8 cellular contexts compared by ENCODE assay signal in the genomic region with DNA sequence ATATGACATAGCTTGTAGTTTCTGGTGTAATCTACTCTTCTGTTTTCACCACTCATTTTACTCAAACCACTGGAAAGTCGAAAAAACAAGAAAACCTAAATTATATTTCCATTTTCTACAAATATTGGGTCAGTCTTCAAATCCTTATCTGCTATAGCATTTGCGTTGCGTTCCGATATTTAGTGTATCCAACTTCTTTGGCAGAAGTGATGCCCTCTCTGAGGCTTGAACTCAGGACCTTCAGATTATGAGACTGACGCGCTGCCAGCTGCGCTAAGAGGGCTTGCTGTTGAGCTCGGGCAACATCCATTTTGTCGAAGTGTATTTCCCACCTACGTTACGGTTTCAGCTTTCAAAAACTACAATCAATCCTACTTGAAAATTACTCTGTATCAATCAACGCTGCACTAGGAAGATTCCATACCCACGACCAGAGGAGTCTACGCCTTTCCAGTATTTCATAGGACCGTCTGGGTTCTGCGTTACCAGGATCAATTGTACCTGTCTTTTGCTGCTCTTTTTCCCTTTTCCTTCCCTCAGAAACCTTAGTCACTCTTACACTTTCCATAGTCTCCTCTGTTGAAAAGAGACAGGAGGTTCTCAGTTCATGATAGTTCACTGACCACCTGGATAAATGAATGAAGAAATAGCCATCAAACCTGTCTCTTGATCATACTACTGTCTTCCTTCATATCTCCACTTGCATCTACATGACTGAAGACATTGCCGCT.
DNase-seq lines count a peak whose midpoint lies in the region; ATAC-seq, FAIRE-seq and TF ChIP-seq lines count a peak whose summit lies in the region.
"Not testable (repeated sequence)": the region's sequence is repeated elsewhere in the genome, so short reads cannot be mapped to it uniquely, and the experiment has no call there.

No MANE protein-coding gene starts in this region.

- H2BK15ac ChIP-seq in IMR-90 (ENCODE audit: low read depth, low read length): not testable (repeated sequence)

- H3K79me2 ChIP-seq in GM23338 (replicated peaks; ENCODE audit: insufficient read depth); HCT116 (ENCODE audit: insufficient read depth, low read length); K562 (ENCODE audit: control insufficient read depth, insufficient read depth, low read length): not testable (repeated sequence)

- in situ Hi-C loops in IMR-90 (cut with MboI; ENCODE audit: low sequenced_read_pairs); Panc1 (cut with HindIII; ENCODE audit: low pct_unique_long_range_greater_than_20kb, low sequenced_read_pairs); K562 (cut with MboI): not testable (repeated sequence)

- H4K91ac ChIP-seq in IMR-90 (ENCODE audit: insufficient read depth, low read depth, low read length): not testable (repeated sequence)

- not testable (repeated sequence) for H3K79me1 ChIP-seq in IMR-90 (ENCODE audit: low read depth in 1 of 2, low read length in 2 of 2)

- not testable (repeated sequence) for H4K8ac ChIP-seq in IMR-90 (ENCODE audit: low read depth in 2 of 2, low read length in 2 of 2)

- not testable (repeated sequence) for H3K9ac ChIP-seq in HCT116 (ENCODE audit: low read length); IMR-90 (ENCODE audit: low read depth, low read length); K562 (ENCODE audit: insufficient read depth in 1 of 2, low read depth in 2 of 2, low read length in 2 of 2)

- not testable (repeated sequence) for H2AFZ ChIP-seq in GM23338; HCT116 (ENCODE audit: low read depth, low read length, poor library complexity, severe bottlenecking); IMR-90 (replicated peaks; ENCODE audit: low read length, poor library complexity); K562 (ENCODE audit: low read depth, low read length)

- not testable (repeated sequence) for TF ChIP-seq CTCF in GM23338 (conservative IDR thresholded peaks at IDR 0.05; ENCODE audit: low read depth in 2 of 2); HCT116 (IDR thresholded peaks at IDR 0.05 in 2 of 3, conservative IDR thresholded peaks at IDR 0.05 in 1 of 3; ENCODE audit: borderline replicate concordance in 1 of 3, insufficient read depth in 1 of 3, low read depth in 2 of 3, low read length in 2 of 3); IMR-90 (conservative IDR thresholded peaks at IDR 0.05; ENCODE audit: low read depth, low read length); Panc1 (IDR thresholded peaks at IDR 0.05); WTC11 (IDR thresholded peaks at IDR 0.05); K562 (IDR thresholded peaks at IDR 0.05 in 2 of 3, conservative IDR thresholded peaks at IDR 0.05 in 1 of 3; ENCODE audit: insufficient read depth in 2 of 3, low read depth in 1 of 3, low read length in 3 of 3); foreskin keratinocyte (conservative IDR thresholded peaks at IDR 0.05)

- BruUV-seq in HCT116 (replicated peaks; lab: Mats Ljungman, UMichigan); IMR-90 (replicated peaks; lab: Mats Ljungman, UMichigan); Panc1 (replicated peaks; lab: Mats Ljungman, UMichigan); K562 (replicated peaks; lab: Mats Ljungman, UMichigan): not testable (repeated sequence)

- not testable (repeated sequence) for H3K4me2 ChIP-seq in GM23338; HCT116 (ENCODE audit: low read length); IMR-90 (ENCODE audit: low read depth, low read length); K562 (ENCODE audit: insufficient read depth, low read length)

- H4K20me1 ChIP-seq in GM23338 (replicated peaks; ENCODE audit: insufficient read depth); HCT116 (ENCODE audit: insufficient read depth); IMR-90 (ENCODE audit: insufficient read depth, low read length); K562 (replicated peaks; ENCODE audit: control insufficient read depth, insufficient read depth, low read length): not testable (repeated sequence)

- RAD21 ChIA-PET in HCT116 (lab: Charles Lee; ENCODE audit: low non-redundant PET in 1 of 2, low total read pairs in 2 of 2, uncharacterized antibody in 2 of 2, unreplicated experiment in 2 of 2): not testable (repeated sequence)

- TF ChIP-seq POLR2A in HCT116 (IDR thresholded peaks at IDR 0.05; ENCODE audit: borderline replicate concordance, extremely low read depth, insufficient read depth, insufficient read length); IMR-90 (IDR thresholded peaks at IDR 0.05; ENCODE audit: low read depth, low read length); K562 (conservative IDR thresholded peaks at IDR 0.05): not testable (repeated sequence)

- H3K9me2 ChIP-seq in GM23338 (ENCODE audit: insufficient read depth); HCT116 (ENCODE audit: insufficient read depth): not testable (repeated sequence)

- H2BK20ac ChIP-seq in IMR-90 (ENCODE audit: low read depth, low read length): not testable (repeated sequence)

- DNase-seq in GM23338 (ENCODE audit: low spot score); HCT116 (ENCODE audit: low read depth, low spot score); IMR-90; Panc1 (ENCODE audit: low read depth, low spot score); WTC11 (ENCODE audit: low spot score); activated naive CD8-positive, alpha-beta T cell treated with anti-CD3 and anti-CD28 coated beads, Interleukin-2, amount 50 U/mL, for 24 hours; K562 (ENCODE audit: extremely low read depth in 1 of 4, low spot score in 3 of 4); foreskin keratinocyte: not testable (repeated sequence)

- intact Hi-C loops in HCT116 (cut with micrococcal nuclease); IMR-90 (cut with micrococcal nuclease); Panc1 (cut with micrococcal nuclease; ENCODE audit: unreplicated experiment); K562 (cut with micrococcal nuclease): not testable (repeated sequence)

- TF ChIP-seq EP300 in K562 (IDR thresholded peaks at IDR 0.05; ENCODE audit: low read length): not testable (repeated sequence)

- H3K9me1 ChIP-seq in IMR-90 (ENCODE audit: insufficient read depth, low read length); K562 (ENCODE audit: control insufficient read depth, insufficient read depth, low read length): not testable (repeated sequence)

- H3K27ac Mint-ChIP-seq in GM23338; WTC11; activated naive CD8-positive, alpha-beta T cell treated with anti-CD3 and anti-CD28 coated beads, Interleukin-2, amount 50 U/mL, for 24 hours: not testable (repeated sequence)

- H3K27me3 Mint-ChIP-seq in GM23338 (ENCODE audit: insufficient read depth, low read depth, poor library complexity); WTC11 (ENCODE audit: low read depth); activated naive CD8-positive, alpha-beta T cell treated with anti-CD3 and anti-CD28 coated beads, Interleukin-2, amount 50 U/mL, for 24 hours: not testable (repeated sequence)

- no CpG with 5 or more reads among the region's 17 CpGs for WGBS in IMR-90 (ENCODE audit: extremely low coverage in 2 of 2, insufficient read length in 1 of 2), 2 experiments
- WGBS in K562 (ENCODE audit: insufficient coverage, low coverage, missing lambda C conversion rate): no CpG with 5 or more reads among the region's 17 CpGs

- not testable (repeated sequence) for H3K27ac ChIP-seq in GM23338 (ENCODE audit: low read depth); HCT116 (ENCODE audit: low read depth, low read length); IMR-90 (ENCODE audit: insufficient read depth, low read length); Panc1 (ENCODE audit: low read length); K562 (ENCODE audit: extremely low read depth, low read depth, low read length); foreskin keratinocyte

- H3F3A ChIP-seq in GM23338 (replicated peaks; ENCODE audit: low read depth): not testable (repeated sequence)

- not testable (repeated sequence) for H3K9me3 ChIP-seq in HCT116 (ENCODE audit: control insufficient read depth in 1 of 2, insufficient read depth in 1 of 2, low read depth in 1 of 2, low read length in 2 of 2); IMR-90 (ENCODE audit: control insufficient read depth, insufficient read depth, low read length); Panc1 (ENCODE audit: control insufficient read depth, insufficient read depth, low read depth, low read length); K562 (replicated peaks; ENCODE audit: control insufficient read depth, insufficient read depth, low read depth, low read length)

- ATAC-seq in GM23338 (peak; percentile 79), HCT116 (peak; percentile 73), IMR-90 (ENCODE audit: low read depth) (peak; percentile 63), Panc1 (peak; percentile 87), WTC11 (peak; percentile 76), K562 (peak; percentile 82), foreskin keratinocyte (peak; percentile 67)
- ATAC-seq in activated naive CD8-positive, alpha-beta T cell treated with anti-CD3 and anti-CD28 coated beads, Interleukin-2, amount 50 U/mL, for 24 hours: peak; percentile 15

- H3K14ac ChIP-seq in IMR-90 (replicated peaks; ENCODE audit: low read depth, low read length): not testable (repeated sequence)

- H3K4me3 Mint-ChIP-seq in GM23338; WTC11; activated naive CD8-positive, alpha-beta T cell treated with anti-CD3 and anti-CD28 coated beads, Interleukin-2, amount 50 U/mL, for 24 hours: not testable (repeated sequence)

- H3K36me3 Mint-ChIP-seq in GM23338 (ENCODE audit: low read depth); WTC11; activated naive CD8-positive, alpha-beta T cell treated with anti-CD3 and anti-CD28 coated beads, Interleukin-2, amount 50 U/mL, for 24 hours (ENCODE audit: low read depth): not testable (repeated sequence)

- not testable (repeated sequence) for H2AK9ac ChIP-seq in IMR-90 (replicated peaks; ENCODE audit: low read depth, low read length, poor library complexity)

- H2BK5ac ChIP-seq in IMR-90 (ENCODE audit: low read depth, low read length, poor library complexity, severe bottlenecking): not testable (repeated sequence)

- H3K4me3 ChIP-seq in GM23338; HCT116 (replicated peaks in 1 of 2; ENCODE audit: low read depth in 1 of 2, low read length in 2 of 2); IMR-90 (ENCODE audit: insufficient read depth, low read depth, low read length); Panc1 (ENCODE audit: low read depth in 2 of 2, low read length in 2 of 2); K562: not testable (repeated sequence)

- not testable (repeated sequence) for H2AK5ac ChIP-seq in IMR-90 (ENCODE audit: low read depth, low read length)

- not testable (repeated sequence) for H3K23ac ChIP-seq in IMR-90 (ENCODE audit: low read depth, low read length)

- dilution Hi-C loops in IMR-90 (cut with HindIII; ENCODE audit: low sequenced_read_pairs, unreplicated experiment): not testable (repeated sequence)

- not testable (repeated sequence) for H3K4ac ChIP-seq in IMR-90 (ENCODE audit: low read depth, low read length)

- H3K27me3 ChIP-seq in GM23338 (ENCODE audit: insufficient read depth); HCT116 (ENCODE audit: insufficient read depth, low read length); IMR-90 (ENCODE audit: control insufficient read depth, insufficient read depth, low read length); Panc1 (ENCODE audit: control insufficient read depth, insufficient read depth, low read length); K562 (ENCODE audit: control insufficient read depth in 2 of 2, insufficient read depth in 2 of 2, low read length in 2 of 2); foreskin keratinocyte: not testable (repeated sequence)

- FAIRE-seq in K562 (lab: Jason Lieb, UNC): not testable (repeated sequence)

- H3K9me3 Mint-ChIP-seq in GM23338; WTC11; activated naive CD8-positive, alpha-beta T cell treated with anti-CD3 and anti-CD28 coated beads, Interleukin-2, amount 50 U/mL, for 24 hours: not testable (repeated sequence)

- H4K5ac ChIP-seq in IMR-90 (ENCODE audit: low read depth, low read length): not testable (repeated sequence)

- H3K4me1 Mint-ChIP-seq in GM23338; WTC11; activated naive CD8-positive, alpha-beta T cell treated with anti-CD3 and anti-CD28 coated beads, Interleukin-2, amount 50 U/mL, for 24 hours: not testable (repeated sequence)

- H2BK120ac ChIP-seq in IMR-90 (ENCODE audit: low read depth, low read length): not testable (repeated sequence)

- not testable (repeated sequence) for H3K4me1 ChIP-seq in GM23338 (ENCODE audit: insufficient read depth); HCT116 (ENCODE audit: control insufficient read depth in 1 of 2, insufficient read depth in 2 of 2, low read length in 2 of 2); IMR-90 (ENCODE audit: control insufficient read depth, insufficient read depth, low read length); Panc1 (ENCODE audit: control insufficient read depth, insufficient read depth, low read length); K562 (replicated peaks in 1 of 2; ENCODE audit: control insufficient read depth in 2 of 2, insufficient read depth in 2 of 2, low read length in 2 of 2); foreskin keratinocyte

- H3K36me3 ChIP-seq in GM23338 (ENCODE audit: insufficient read depth); HCT116 (ENCODE audit: control insufficient read depth in 1 of 2, insufficient read depth in 2 of 2, low read length in 2 of 2); IMR-90 (ENCODE audit: control insufficient read depth, insufficient read depth, low read length); Panc1 (ENCODE audit: control insufficient read depth, insufficient read depth, low read length); K562 (ENCODE audit: control insufficient read depth, insufficient read depth, low read length): not testable (repeated sequence)

- POLR2A ChIA-PET in HCT116 (lab: Charles Lee); IMR-90 (lab: Charles Lee; ENCODE audit: unreplicated experiment); Panc1 (lab: Charles Lee); WTC11 (lab: Charles Lee); K562 (lab: Yijun Ruan, JAX): not testable (repeated sequence)

- not testable (repeated sequence) for TF ChIP-seq RAD21 in HCT116 (IDR thresholded peaks at IDR 0.05; ENCODE audit: low read depth); IMR-90 (IDR thresholded peaks at IDR 0.05; ENCODE audit: low read length); K562 (CRISPR knock-in tag; conservative IDR thresholded peaks at IDR 0.05 in 1 of 2, IDR thresholded peaks at IDR 0.05 in 1 of 2)

- H3K18ac ChIP-seq in IMR-90 (ENCODE audit: low read depth, low read length): not testable (repeated sequence)

- H3K56ac ChIP-seq in IMR-90 (ENCODE audit: extremely low read depth, insufficient read depth, low read length): not testable (repeated sequence)

- CTCF ChIA-PET in HCT116 (lab: Charles Lee); IMR-90 (lab: Yijun Ruan, JAX); Panc1 (lab: Charles Lee); WTC11 (lab: Charles Lee); K562 (lab: Yijun Ruan, JAX; ENCODE audit: low intra/inter-chr PET ratio): not testable (repeated sequence)

Comparison
In these comparisons a context has a peak if more than half of its experiments do, and no peak if none do; other contexts are left out.
1. ATAC-seq: peak in every context shown above with its lines; median percentile 87 in Panc1; 82 in K562; 79 in GM23338; 76 in WTC11; 73 in HCT116; 67 in foreskin keratinocyte; 63 in IMR-90; 15 in activated naive CD8-positive, alpha-beta T cell treated with anti-CD3 and anti-CD28 coated beads, Interleukin-2, amount 50 U/mL, for 24 hours.